Comparison of ENCODE assay signal across 1 cellular context in the genomic region with DNA sequence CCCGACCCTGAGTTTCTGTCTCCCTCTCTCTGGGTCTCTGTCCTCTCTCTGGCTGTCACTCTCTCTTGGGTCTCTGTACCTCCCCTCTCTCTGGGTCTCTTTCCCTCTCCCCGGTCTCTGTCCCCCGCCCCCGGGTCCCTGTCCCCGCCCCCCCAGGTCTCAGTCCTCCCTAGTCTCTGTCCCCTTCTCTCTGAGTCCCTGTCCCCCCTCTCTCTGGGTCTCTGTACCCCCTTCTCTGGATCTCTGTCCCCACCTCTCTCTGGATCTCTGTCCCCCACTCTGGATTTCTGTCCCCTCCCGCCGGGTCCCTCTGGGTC.
TF ChIP-seq lines count a peak whose summit lies in the region.

No MANE protein-coding gene starts in this region.

TF ChIP-seq in GM12878, 131 proteins besides CTCF, POLR2A, EP300 and RAD21:
- TF ChIP-seq KLF5 (IDR thresholded peaks at IDR 0.05; ENCODE audit: partially characterized antibody) (no peak), SMARCA5 (IDR thresholded peaks at IDR 0.05) (no peak), NFYA (IDR thresholded peaks at IDR 0.05; ENCODE audit: borderline replicate concordance, low read depth, low read length) (no peak), IRF4 (IDR thresholded peaks at IDR 0.05; ENCODE audit: low read depth, low read length) (no peak), MXI1 (IDR thresholded peaks at IDR 0.05; ENCODE audit: low read depth, low read length) (no peak), IKZF1 (conservative IDR thresholded peaks at IDR 0.05) (no peak), ZSCAN29 (IDR thresholded peaks at IDR 0.05) (no peak), CEBPZ (IDR thresholded peaks at IDR 0.05; ENCODE audit: low read depth, low read length) (no peak)
TF ChIP-seq in GM12878: peak in this region for 0.
